ENCODE assay signal across 8 cellular contexts in genomic region chr2:218733615-218734021, GRCh38. TPM values are rescaled to one million over a fixed set of nuclear protein-coding genes. Genes with fewer than 3 reads are reported as not detected.
A peak's percentile ranks its signal among the peaks of the same experiment; 100 is the strongest.
DNase-seq lines count a peak whose midpoint lies in the region; ATAC-seq and TF ChIP-seq lines count a peak whose summit lies in the region.

No MANE protein-coding gene starts in this region.

- H3K4me2 ChIP-seq in H9 (ENCODE audit: insufficient read depth, insufficient read length, low read length) = no peak overlapping the region

- no peak overlapping the region for H3K23ac ChIP-seq in H9 (ENCODE audit: insufficient read length, low read depth, low read length)

- H2BK20ac ChIP-seq in H9 (ENCODE audit: low read depth, low read length, poor library complexity, severe bottlenecking) = no peak overlapping the region

- H2BK5ac ChIP-seq in H9 (ENCODE audit: insufficient read length, low read length) = no peak overlapping the region

- no peaks in the 10 kb centered on the region for H3K9me3 ChIP-seq in H9 (ENCODE audit: control insufficient read depth, low read depth, low read length)
- no peaks in the 10 kb centered on the region for H3K9me3 ChIP-seq in upper lobe of left lung

- H4K5ac ChIP-seq in H9 (ENCODE audit: insufficient read length, low read depth, low read length) = no peak overlapping the region

- peaks cover 6% of the 10 kb centered on the region for H3K79me1 ChIP-seq in H9 (ENCODE audit: insufficient read depth, low read depth, low read length, poor library complexity, severe bottlenecking)

- H3K79me2 ChIP-seq in H9 (ENCODE audit: insufficient read depth, low read length) = peaks cover 13% of the 10 kb centered on the region; the same call in 1 of the 2 replicates

- no peak overlapping the region for H3K56ac ChIP-seq in H9 (ENCODE audit: insufficient read length, low read depth, low read length)

- no peak overlapping the region for H3K4me3 Mint-ChIP-seq in H9
- H3K4me3 Mint-ChIP-seq in activated CD4-positive, alpha-beta memory T cell treated with anti-CD3 and anti-CD28 coated beads, Interleukin-2, amount 10 ng/mL, durations not matched to agents 7 days and 5 days = no peak overlapping the region

- H2AK5ac ChIP-seq in H9 (ENCODE audit: insufficient read length, low read length) = no peak overlapping the region

- no peak overlapping the region for H4K91ac ChIP-seq in H9 (ENCODE audit: insufficient read length, low read depth, low read length)

- peaks cover 14 to 42% (median 22%) of the 10 kb centered on the region in 3 experiments; a peak in 6 of 7 replicates for H3K36me3 Mint-ChIP-seq in H9 (ENCODE audit: insufficient read depth in 1 of 3, low read depth in 3 of 3)
- H3K36me3 Mint-ChIP-seq in activated CD4-positive, alpha-beta memory T cell treated with anti-CD3 and anti-CD28 coated beads, Interleukin-2, amount 10 ng/mL, durations not matched to agents 7 days and 5 days (ENCODE audit: low read depth) = peaks cover 19% of the 10 kb centered on the region

- no peaks in the 10 kb centered on the region for H3K27me3 Mint-ChIP-seq in H9 (ENCODE audit: low read depth)
- no peaks in the 10 kb centered on the region for H3K27me3 Mint-ChIP-seq in activated CD4-positive, alpha-beta memory T cell treated with anti-CD3 and anti-CD28 coated beads, Interleukin-2, amount 10 ng/mL, durations not matched to agents 7 days and 5 days

- H2BK15ac ChIP-seq in H9 (ENCODE audit: low read depth, low read length) = no peak overlapping the region

- H2BK12ac ChIP-seq in H9 (ENCODE audit: insufficient read length, low read depth, low read length) = no peak overlapping the region

- CTCF ChIA-PET in activated CD4-positive, alpha-beta memory T cell treated with anti-CD3 and anti-CD28 coated beads, Interleukin-2, amount 10 ng/mL, durations not matched to agents 7 days and 5 days (lab: Charles Lee) = interaction anchor here (0.9 kb wide), 1 partner anchor 246 kb away, joined by 3 read pairs; no protein-coding TSS in a partner anchor

- no peak overlapping the region for H3K4me3 ChIP-seq in upper lobe of left lung

- H3K9ac ChIP-seq in H9 (ENCODE audit: extremely low read depth, insufficient read length, low read length) = no peak overlapping the region

- H3K9me3 Mint-ChIP-seq in H9 = no peaks in the 10 kb centered on the region
- no peaks in the 10 kb centered on the region for H3K9me3 Mint-ChIP-seq in activated CD4-positive, alpha-beta memory T cell treated with anti-CD3 and anti-CD28 coated beads, Interleukin-2, amount 10 ng/mL, durations not matched to agents 7 days and 5 days

- peak overlapping the region in 2 of 3 experiments; percentile 53 to 90; a peak in 5 of 7 replicates for H3K27ac Mint-ChIP-seq in H9
- H3K27ac Mint-ChIP-seq in activated CD4-positive, alpha-beta memory T cell treated with anti-CD3 and anti-CD28 coated beads, Interleukin-2, amount 10 ng/mL, durations not matched to agents 7 days and 5 days = no peak overlapping the region

- peaks cover 22 to 27% of the 10 kb centered on the region in 2 experiments for H3K4me1 Mint-ChIP-seq in H9
- peaks cover 26% of the 10 kb centered on the region for H3K4me1 Mint-ChIP-seq in activated CD4-positive, alpha-beta memory T cell treated with anti-CD3 and anti-CD28 coated beads, Interleukin-2, amount 10 ng/mL, durations not matched to agents 7 days and 5 days

- TF ChIP-seq POLR2A in upper lobe of left lung (IDR thresholded peaks at IDR 0.05) = peak in 1 of 4 donors; percentile 52

- H3K27me3 ChIP-seq in H9 (ENCODE audit: insufficient read depth, low read length) (no peaks in the 10 kb centered on the region), upper lobe of left lung (no peaks in the 10 kb centered on the region)

- no peak overlapping the region for H4K8ac ChIP-seq in H9 (replicated peaks; ENCODE audit: insufficient read length, low read depth, low read length)

- no peak overlapping the region for H2AFZ ChIP-seq in H9 (ENCODE audit: low read length)

- TF ChIP-seq EP300 in upper lobe of left lung (IDR thresholded peaks at IDR 0.05) = peak in 1 of 4 donors; percentile 88

- H4K20me1 ChIP-seq in H9 (ENCODE audit: control insufficient read depth, insufficient read depth, insufficient read length) = no peaks in the 10 kb centered on the region

- POLR2A ChIA-PET in activated CD4-positive, alpha-beta memory T cell treated with anti-CD3 and anti-CD28 coated beads, Interleukin-2, amount 10 ng/mL, durations not matched to agents 7 days and 5 days (lab: Charles Lee) = no interaction called here

- H3K36me3 ChIP-seq in upper lobe of left lung = peaks cover 6 to 14% (median 13%) of the 10 kb centered on the region in 4 donors

- H3K4me1 ChIP-seq in H9 (ENCODE audit: insufficient read depth, low read length) (peaks cover 11% of the 10 kb centered on the region), upper lobe of left lung (peaks cover 11 to 29% (median 25%) of the 10 kb centered on the region in 4 donors)

- DNase-seq in C1 segment of cervical spinal cord (lab: John Stamatoyannopoulos, UW) (peak in 8 of 14 donors; percentile 14 to 53 (median 32)), H9 (no peak), left cardiac atrium (peak; percentile 52), upper lobe of left lung (peak in 1 of 2 donors; percentile 86)
- peak; percentile 34 for DNase-seq in activated CD4-positive, alpha-beta memory T cell treated with anti-CD3 and anti-CD28 coated beads, Interleukin-2, amount 10 ng/mL, durations not matched to agents 7 days and 5 days
- DNase-seq in effector CD4-positive, alpha-beta T cell = no peak

- H3T11ph ChIP-seq in H9 (ENCODE audit: low read length) = no peak overlapping the region

- no peak overlapping the region for H3K18ac ChIP-seq in H9 (ENCODE audit: insufficient read length, low read depth, low read length)

- no peak overlapping the region for H2BK120ac ChIP-seq in H9 (ENCODE audit: low read depth, low read length, poor library complexity, severe bottlenecking)

- no peak overlapping the region for H3K4ac ChIP-seq in H9 (ENCODE audit: low read depth, low read length)

- peak overlapping the region; percentile 1; the same call in 1 of the 2 replicates for H3K14ac ChIP-seq in H9 (ENCODE audit: insufficient read depth, low read length)

- H3K27ac ChIP-seq in H9 (ENCODE audit: insufficient read length, low read depth, low read length) = no peak overlapping the region
- H3K27ac ChIP-seq in upper lobe of left lung = peak overlapping the region; percentile 46 to 76 (median 67)

- intact Hi-C loops in left cardiac atrium (cut with DNase I) = loop anchor here in 1 of 2 donors (10.0 kb wide), 1 partner anchor 111 kb away; no protein-coding TSS in a partner anchor

- no peaks in the 10 kb centered on the region for H3K23me2 ChIP-seq in H9 (ENCODE audit: insufficient read length, low read depth, low read length, poor library complexity, severe bottlenecking)

- ATAC-seq in left cardiac atrium (peak; percentile 64 to 73), upper lobe of left lung (ENCODE audit: low FRiP score in 2 of 2) (peak; percentile 70 to 78), GM18520 (IDR thresholded peaks at IDR 0.05; ENCODE audit: unreplicated experiment) (no peak), GM19397 (IDR thresholded peaks at IDR 0.05; ENCODE audit: unreplicated experiment) (no peak)

- TF ChIP-seq CTCF in H9 (conservative IDR thresholded peaks at IDR 0.05) (no peak), upper lobe of left lung (IDR thresholded peaks at IDR 0.05) (no peak)

RNA-seq across cellular contexts. Expression of gene TTLL4, which starts 23.0 kb away (rescaled TPM):
- 91.4 and 96.4 TPM in 2 replicates for total RNA-seq in H9 (2021)
- 10 to 100 TPM; 27.6 to 29.2 TPM for total RNA-seq in activated CD4-positive, alpha-beta memory T cell treated with anti-CD3 and anti-CD28 coated beads, Interleukin-2, amount 10 ng/mL, durations not matched to agents 7 days and 5 days
- total RNA-seq in left cardiac atrium = 10 to 100 TPM in 1 of 2 donors, 1 to 10 TPM in 1; 8.0 to 12.3 TPM
- 10 to 100 TPM; 21.1 to 46.1 (median 31.7) TPM for total RNA-seq in upper lobe of left lung

RNA-seq across cellular contexts. Expression of gene CYP27A1, which starts 48.3 kb away (rescaled TPM):
- total RNA-seq in H9 (2021) (3.1 and 3.4 TPM in 2 replicates), left cardiac atrium (10 to 100 TPM; 13.8 to 17.4 TPM), upper lobe of left lung (100 to 1,000 TPM in 5 of 6 donors, 10 to 100 TPM in 1; 70.1 to 178 (median 160) TPM)
- not detected for total RNA-seq in activated CD4-positive, alpha-beta memory T cell treated with anti-CD3 and anti-CD28 coated beads, Interleukin-2, amount 10 ng/mL, durations not matched to agents 7 days and 5 days

Comparison
In these comparisons a context has a peak if more than half of its experiments do, and no peak if none do; other contexts are left out.
1. DNase-seq: peak in C1 segment of cervical spinal cord (8 of 14), activated CD4-positive, alpha-beta memory T cell treated with anti-CD3 and anti-CD28 coated beads, Interleukin-2, amount 10 ng/mL, durations not matched to agents 7 days and 5 days (single experiment) and left cardiac atrium (single experiment); none in H9 (single experiment) and effector CD4-positive, alpha-beta T cell (single experiment).
2. ATAC-seq: peak in left cardiac atrium (2 of 2) and upper lobe of left lung (2 of 2); none in GM18520 (single experiment) and GM19397 (single experiment).